22 cellular contexts compared by ENCODE assay signal in genomic region chr15:29012097-29012496, GRCh38.
"Had no signal": no experiment of that assay in that cellular context is flagged by ENCODE, and none has a peak within 500 bp of the region (broad histone marks: within the 10 kb centered on the region; RNA-seq: fewer than 3 reads in every experiment).

No MANE protein-coding gene starts in this region.

- H3K4me3 Mint-ChIP-seq: T-cell had no signal

- H3K9ac ChIP-seq: SK-N-SH had no signal

- H3K9me3 Mint-ChIP-seq: T-cell had no signal

- H3K27me3 Mint-ChIP-seq: T-cell had no signal

- DNase-seq: Karpas-422, KG1, MG63, NCI-H1092 treated with DMSO at 0.1 percent for 48 hours, NCI-H1436, NCI-H187, NCI-H2029, NCI-H2081 treated with DMSO at 0.1 percent for 48 hours, NCI-H2171, NCI-H226, NCI-H446, NCI-H510A, NCI-H524 treated with DMSO at 0.1 percent for 48 hours, NCI-H69, NCI-H774, PC-3, SHP77, SK-N-SH, SW 1271, T-cell had no signal

- H3K4me3 ChIP-seq: MG63 had no signal

- H3K4me2 ChIP-seq: SK-N-SH had no signal

- H3K9me3 ChIP-seq: MG63, SK-N-SH had no signal

- H3K27ac Mint-ChIP-seq: T-cell had no signal

- H3K27ac ChIP-seq: RWPE1 had no signal

- ATAC-seq: Panc1, PC-3, T-cell had no signal

- H3K27me3 ChIP-seq: MG63 had no signal

- H3K36me3 ChIP-seq: MG63 had no signal
